8 cellular contexts compared by ENCODE assay signal in genomic region chr4:1683903-1684755, GRCh38. TPM values are rescaled to one million over a fixed set of nuclear protein-coding genes. Genes with fewer than 3 reads are reported as not detected.
DNase-seq lines count a peak whose midpoint lies in the region; ATAC-seq, FAIRE-seq and TF ChIP-seq lines count a peak whose summit lies in the region.

FAM53A (minus strand) TSS chr4:1684313; CDS start chr4:1668741, 15,572 bp downstream.

- no peaks in the 10 kb centered on the region for H3K79me2 ChIP-seq in OCI-LY7 (ENCODE audit: insufficient read depth, low read depth, low read length)

- no peaks in the 10 kb centered on the region for H3K36me3 Mint-ChIP-seq in activated T-cell treated with anti-CD3 and anti-CD28 coated beads, Interleukin-2, amount 50 U/mL, for 4 hours (ENCODE audit: insufficient read depth)

- CTCF ChIA-PET in OCI-LY7 (lab: Charles Lee; ENCODE audit: unreplicated experiment): no interaction called here

- 1 to 2% methylated on average over 59 to 138 of the region's 138 CpGs for WGBS in esophagus, 2 donors

- H3K9ac ChIP-seq in muscle layer of colon (ENCODE audit: low read length): peak within 1 kb of the TSS; percentile 27

- peak; percentile 94 to 97 for ATAC-seq in activated T-cell treated with anti-CD3 and anti-CD28 coated beads, Interleukin-2, amount 50 U/mL, for 4 hours

- H3K9me2 ChIP-seq in OCI-LY7 (ENCODE audit: insufficient read depth, low read length): no peaks in the 10 kb centered on the region

- H3K27ac ChIP-seq in OCI-LY7 (ENCODE audit: low read depth, low read length, poor library complexity, severe bottlenecking): no peak within 1 kb of the TSS
- H3K27ac ChIP-seq in esophagus (ENCODE audit: low read depth in 2 of 2, low read length in 1 of 2): peak within 1 kb of the TSS; percentile 64 to 84
- peak within 1 kb of the TSS; percentile 81 for H3K27ac ChIP-seq in muscle layer of colon (ENCODE audit: low read depth, low read length)

- peaks cover 5% of the 10 kb centered on the region; the same call in 1 of the 2 replicates for H3K36me3 ChIP-seq in OCI-LY7 (ENCODE audit: insufficient read depth, low read length)
- no peaks in the 10 kb centered on the region for H3K36me3 ChIP-seq in esophagus (ENCODE audit: control insufficient read depth in 2 of 2, insufficient read depth in 2 of 2, low read length in 1 of 2)
- no peaks in the 10 kb centered on the region for H3K36me3 ChIP-seq in muscle layer of colon (ENCODE audit: insufficient read depth, low read length)

- peak within 1 kb of the TSS; percentile 54 for H3K4me2 ChIP-seq in OCI-LY7 (ENCODE audit: low read length)

- H3K27me3 Mint-ChIP-seq in activated T-cell treated with anti-CD3 and anti-CD28 coated beads, Interleukin-2, amount 50 U/mL, for 4 hours (ENCODE audit: low read depth): no peaks in the 10 kb centered on the region

- H4K20me1 ChIP-seq in OCI-LY7 (ENCODE audit: insufficient read depth, low read length): no peaks in the 10 kb centered on the region

- peaks cover 11% of the 10 kb centered on the region for H3K4me1 Mint-ChIP-seq in activated T-cell treated with anti-CD3 and anti-CD28 coated beads, Interleukin-2, amount 50 U/mL, for 4 hours (ENCODE audit: low read depth)

- TF ChIP-seq CTCF in GM20000 (IDR thresholded peaks at IDR 0.05; ENCODE audit: extremely low read depth, missing control alignments): no peak
- no peak for TF ChIP-seq CTCF in OCI-LY7 (conservative IDR thresholded peaks at IDR 0.05; ENCODE audit: low read length)

- DNase-seq in COLO668 (lab: John Stamatoyannopoulos, UW; ENCODE audit: unreplicated experiment) (peak; percentile 94), GM20000 (ENCODE audit: low spot score) (peak; percentile 99), HTR-8/SVneo (ENCODE audit: insufficient read length, low spot score) (peak; percentile 82), OCI-LY7 (ENCODE audit: low spot score) (peak; percentile 86)
- peak; percentile 95 for DNase-seq in activated T-cell treated with anti-CD3 and anti-CD28 coated beads, Interleukin-2, amount 50 U/mL, for 4 hours
- DNase-seq in stimulated activated CD8-positive, alpha-beta memory T cell treated with anti-CD3 and anti-CD28 coated beads, Interleukin-4, amount 100 ng/mL, for 48 hours: peak; percentile 98

- H2AFZ ChIP-seq in OCI-LY7 (ENCODE audit: low read length): peak within 1 kb of the TSS; percentile 38; the same call in 1 of the 2 replicates

- peak within 1 kb of the TSS; percentile 79 for H3K4me3 Mint-ChIP-seq in activated T-cell treated with anti-CD3 and anti-CD28 coated beads, Interleukin-2, amount 50 U/mL, for 4 hours

- FAIRE-seq in HTR-8/SVneo (lab: Jason Lieb, UNC): peak; percentile 96

- H3K27me3 ChIP-seq in esophagus (ENCODE audit: control insufficient read depth in 1 of 2, insufficient read depth in 2 of 2, low read length in 2 of 2) (no peaks in the 10 kb centered on the region), muscle layer of colon (ENCODE audit: control insufficient read depth in 1 of 2, insufficient read depth in 2 of 2, low read length in 2 of 2) (no peaks in the 10 kb centered on the region)

- H3K4me1 ChIP-seq in OCI-LY7 (ENCODE audit: insufficient read depth, low read length, poor library complexity, severe bottlenecking) (peaks cover 13% of the 10 kb centered on the region), esophagus (ENCODE audit: control insufficient read depth in 2 of 2, insufficient read depth in 2 of 2, low read length in 1 of 2) (peaks cover 3% of the 10 kb centered on the region in 2 donors), muscle layer of colon (ENCODE audit: insufficient read depth, low read length) (peaks cover 8% of the 10 kb centered on the region)

- intact Hi-C loops in OCI-LY7 (cut with micrococcal nuclease; ENCODE audit: unreplicated experiment): no loop called here

- POLR2A ChIA-PET in OCI-LY7 (lab: Charles Lee): no interaction called here

- H3K9me3 Mint-ChIP-seq in activated T-cell treated with anti-CD3 and anti-CD28 coated beads, Interleukin-2, amount 50 U/mL, for 4 hours: no peaks in the 10 kb centered on the region

- peak within 1 kb of the TSS; percentile 66 for H3K4me3 ChIP-seq in OCI-LY7 (ENCODE audit: low read depth, low read length, poor library complexity, severe bottlenecking)
- H3K4me3 ChIP-seq in esophagus (ENCODE audit: low read depth in 1 of 2, low read length in 2 of 2): peak within 1 kb of the TSS; percentile 62 to 66
- H3K4me3 ChIP-seq in muscle layer of colon (ENCODE audit: low read depth in 1 of 2, low read length in 2 of 2): peak within 1 kb of the TSS; percentile 55 to 63

- H3K9me3 ChIP-seq in OCI-LY7 (ENCODE audit: low read length): no peaks in the 10 kb centered on the region
- no peaks in the 10 kb centered on the region for H3K9me3 ChIP-seq in esophagus (ENCODE audit: control insufficient read depth in 2 of 2, insufficient read depth in 1 of 2, low read depth in 1 of 2, low read length in 1 of 2)
- no peaks in the 10 kb centered on the region for H3K9me3 ChIP-seq in muscle layer of colon (ENCODE audit: low read length)

- BruUV-seq in OCI-LY7 (replicated peaks; lab: Mats Ljungman, UMichigan): no TSS peak

RNA-seq across cellular contexts. Expression of gene FAM53A, which starts in this region (rescaled TPM):
- total RNA-seq in OCI-LY7 (2014; rRNA removed; shearing (Covaris generic)): 0.98 and 1.4 TPM in 2 replicates
- total RNA-seq in OCI-LY7 (2022): 1.5 and 1.8 TPM in 2 replicates
- total RNA-seq in activated T-cell treated with anti-CD3 and anti-CD28 coated beads, Interleukin-2, amount 50 U/mL, for 4 hours: 1 to 10 TPM; 1.3 to 4.0 (median 1.6) TPM
- polyA plus RNA-seq in esophagus: 1 to 10 TPM; 1.2 to 1.3 TPM
